8 cellular contexts compared by ENCODE assay signal in the genomic region with DNA sequence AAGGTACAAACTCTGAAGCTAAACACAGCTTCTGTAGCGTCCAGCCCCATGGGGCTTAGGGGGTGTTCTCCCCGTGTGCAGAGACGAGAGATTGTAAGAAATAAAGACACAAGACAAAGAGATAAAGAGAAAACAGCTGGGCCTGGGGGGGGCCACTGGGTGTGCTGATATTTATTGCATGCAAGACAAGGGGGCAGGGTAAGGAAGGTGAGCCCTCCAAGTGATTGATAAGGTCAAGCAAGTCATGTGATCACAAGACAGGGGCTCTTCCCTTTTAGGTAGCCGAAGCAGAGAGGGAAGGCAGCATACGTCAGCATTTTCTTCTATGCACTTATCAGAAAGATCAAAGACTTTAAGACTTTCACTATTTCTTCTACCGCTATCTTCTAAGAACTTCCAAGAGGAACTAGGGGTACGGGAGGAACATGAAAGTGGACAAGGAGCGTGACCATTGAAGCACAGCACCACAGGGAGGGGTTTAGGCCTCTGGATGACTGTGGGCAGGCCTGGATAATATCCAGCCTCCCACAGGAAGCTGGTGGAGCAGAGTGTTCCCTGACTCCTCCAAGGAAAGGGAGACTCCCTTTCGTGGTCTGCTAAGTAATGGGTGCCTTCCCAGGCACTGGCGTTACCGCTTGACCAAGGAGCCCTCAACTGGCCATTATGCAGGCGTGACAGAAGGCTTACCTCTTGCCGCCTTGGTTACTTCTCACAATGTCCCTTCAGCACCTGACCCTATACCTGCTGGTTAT. TPM values are rescaled to one million over a fixed set of nuclear protein-coding genes. Genes with fewer than 3 reads are reported as not detected.
A peak's percentile ranks its signal among the peaks of the same experiment; 100 is the strongest.
DNase-seq lines count a peak whose midpoint lies in the region; ATAC-seq and TF ChIP-seq lines count a peak whose summit lies in the region.
"Not testable (repeated sequence)": the region's sequence is repeated elsewhere in the genome, so short reads cannot be mapped to it uniquely, and the experiment has no call there.

No MANE protein-coding gene starts in this region.

- H3K79me2 ChIP-seq in ACC112 (ENCODE audit: control insufficient read depth, insufficient read depth, low read length, unreplicated experiment): peaks cover 26% of the 10 kb centered on the region
- H3K79me2 ChIP-seq in H9 (ENCODE audit: insufficient read depth, low read length): not testable (repeated sequence)

- H3K27me3 Mint-ChIP-seq in H9 (ENCODE audit: low read depth); T-helper 17 cell; activated T-helper 17 cell treated with anti-CD3 and anti-CD28 coated beads, Interleukin-2, amount 50 U/mL, for 72 hours; central memory CD8-positive, alpha-beta T cell; natural killer cell (ENCODE audit: low read depth in 2 of 2); stimulated activated naive B cell treated with anti-CD40 and anti-IgM and Interleukin-4, amounts not matched to agents 10 μg/mL and 1 μg/mL and 100 μg/mL, for 72 hours: not testable (repeated sequence)

- not testable (repeated sequence) for TF ChIP-seq CTCF in H9 (conservative IDR thresholded peaks at IDR 0.05); cardiac muscle cell (IDR thresholded peaks at IDR 0.05; ENCODE audit: low read depth, low read length); natural killer cell (IDR thresholded peaks at IDR 0.05)

- not testable (repeated sequence) for DNase-seq in H9; T-helper 17 cell; central memory CD8-positive, alpha-beta T cell (ENCODE audit: low spot score in 2 of 2); natural killer cell; stimulated activated naive B cell treated with anti-CD40 and anti-IgM and Interleukin-4, amounts not matched to agents 10 μg/mL and 1 μg/mL and 100 μg/mL, for 72 hours
- peak; percentile 18 to 68 for DNase-seq in cardiac muscle cell (ENCODE audit: low read depth in 1 of 2, low spot score in 1 of 2)

- not testable (repeated sequence) for H2BK5ac ChIP-seq in H9 (ENCODE audit: insufficient read length, low read length)

- H3K4me1 Mint-ChIP-seq in H9 (peaks cover 7 to 10% of the 10 kb centered on the region in 2 experiments), T-helper 17 cell (peaks cover 17% of the 10 kb centered on the region), natural killer cell (peaks cover 11 to 23% of the 10 kb centered on the region in 2 donors)
- not testable (repeated sequence) for H3K4me1 Mint-ChIP-seq in activated T-helper 17 cell treated with anti-CD3 and anti-CD28 coated beads, Interleukin-2, amount 50 U/mL, for 72 hours
- peaks cover 20% of the 10 kb centered on the region for H3K4me1 Mint-ChIP-seq in central memory CD8-positive, alpha-beta T cell
- H3K4me1 Mint-ChIP-seq in stimulated activated naive B cell treated with anti-CD40 and anti-IgM and Interleukin-4, amounts not matched to agents 10 μg/mL and 1 μg/mL and 100 μg/mL, for 72 hours: peaks cover 15 to 18% of the 10 kb centered on the region in 2 donors

- H3K4me1 ChIP-seq in ACC112 (ENCODE audit: control insufficient read depth, insufficient read depth, low read length, unreplicated experiment): peaks cover 66% of the 10 kb centered on the region
- not testable (repeated sequence) for H3K4me1 ChIP-seq in H9 (ENCODE audit: insufficient read depth, low read length)
- H3K4me1 ChIP-seq in cardiac muscle cell (ENCODE audit: low read depth): peaks cover 21% of the 10 kb centered on the region

- H3K79me1 ChIP-seq in H9 (ENCODE audit: insufficient read depth, low read depth, low read length, poor library complexity, severe bottlenecking): not testable (repeated sequence)

- H4K20me1 ChIP-seq in H9 (ENCODE audit: control insufficient read depth, insufficient read depth, insufficient read length): not testable (repeated sequence)

- not testable (repeated sequence) for H4K5ac ChIP-seq in H9 (ENCODE audit: insufficient read length, low read depth, low read length)

- H3K18ac ChIP-seq in H9 (ENCODE audit: insufficient read length, low read depth, low read length): not testable (repeated sequence)

- H3K4me2 ChIP-seq in H9 (ENCODE audit: insufficient read depth, insufficient read length, low read length): not testable (repeated sequence)

- H2BK120ac ChIP-seq in H9 (ENCODE audit: low read depth, low read length, poor library complexity, severe bottlenecking): not testable (repeated sequence)

- intact Hi-C loops in natural killer cell (cut with micrococcal nuclease): not testable (repeated sequence)

- ATAC-seq in T-helper 17 cell; activated T-helper 17 cell treated with anti-CD3 and anti-CD28 coated beads, Interleukin-2, amount 50 U/mL, for 72 hours (replicated peaks); central memory CD8-positive, alpha-beta T cell (replicated peaks; ENCODE audit: extremely low read depth, poor library complexity, severe bottlenecking); natural killer cell; stimulated activated naive B cell treated with anti-CD40 and anti-IgM and Interleukin-4, amounts not matched to agents 10 μg/mL and 1 μg/mL and 100 μg/mL, for 72 hours (replicated peaks): not testable (repeated sequence)

- not testable (repeated sequence) for H3K23me2 ChIP-seq in H9 (ENCODE audit: insufficient read length, low read depth, low read length, poor library complexity, severe bottlenecking)

- H3K56ac ChIP-seq in H9 (ENCODE audit: insufficient read length, low read depth, low read length): not testable (repeated sequence)

- not testable (repeated sequence) for H3K9me3 ChIP-seq in H9 (ENCODE audit: control insufficient read depth, low read depth, low read length); T-helper 17 cell (ENCODE audit: control insufficient read depth, low read length, poor library complexity, severe bottlenecking); cardiac muscle cell (ENCODE audit: low read depth)

- not testable (repeated sequence) for H3K4me3 Mint-ChIP-seq in H9; T-helper 17 cell; activated T-helper 17 cell treated with anti-CD3 and anti-CD28 coated beads, Interleukin-2, amount 50 U/mL, for 72 hours; central memory CD8-positive, alpha-beta T cell
- H3K4me3 Mint-ChIP-seq in natural killer cell: peak overlapping the region; percentile 11
- peak overlapping the region in 1 of 2 donors; percentile 30 for H3K4me3 Mint-ChIP-seq in stimulated activated naive B cell treated with anti-CD40 and anti-IgM and Interleukin-4, amounts not matched to agents 10 μg/mL and 1 μg/mL and 100 μg/mL, for 72 hours

- H3K27me3 ChIP-seq in ACC112 (ENCODE audit: insufficient read depth, low read length); H9 (ENCODE audit: insufficient read depth, low read length); cardiac muscle cell: not testable (repeated sequence)

- not testable (repeated sequence) for H3K9me3 Mint-ChIP-seq in H9; activated T-helper 17 cell treated with anti-CD3 and anti-CD28 coated beads, Interleukin-2, amount 50 U/mL, for 72 hours; central memory CD8-positive, alpha-beta T cell; natural killer cell; stimulated activated naive B cell treated with anti-CD40 and anti-IgM and Interleukin-4, amounts not matched to agents 10 μg/mL and 1 μg/mL and 100 μg/mL, for 72 hours

- not testable (repeated sequence) for H2BK15ac ChIP-seq in H9 (ENCODE audit: low read depth, low read length)

- not testable (repeated sequence) for H4K91ac ChIP-seq in H9 (ENCODE audit: insufficient read length, low read depth, low read length)

- not testable (repeated sequence) for H3K23ac ChIP-seq in H9 (ENCODE audit: insufficient read length, low read depth, low read length)

- H3K27ac ChIP-seq in ACC112 (ENCODE audit: low read depth, low read length) (peak overlapping the region; percentile 92), cardiac muscle cell (peak overlapping the region; percentile 81)
- H3K27ac ChIP-seq in H9 (ENCODE audit: insufficient read length, low read depth, low read length): not testable (repeated sequence)

- H2BK12ac ChIP-seq in H9 (ENCODE audit: insufficient read length, low read depth, low read length): not testable (repeated sequence)

- H2AK5ac ChIP-seq in H9 (ENCODE audit: insufficient read length, low read length): not testable (repeated sequence)

- not testable (repeated sequence) for H3K9ac ChIP-seq in H9 (ENCODE audit: extremely low read depth, insufficient read length, low read length)

- H2BK20ac ChIP-seq in H9 (ENCODE audit: low read depth, low read length, poor library complexity, severe bottlenecking): not testable (repeated sequence)

- H2AFZ ChIP-seq in ACC112 (ENCODE audit: low read length, unreplicated experiment); H9 (ENCODE audit: low read length): not testable (repeated sequence)

- H3K36me3 ChIP-seq in ACC112 (ENCODE audit: insufficient read depth, low read length) (peaks cover 53% of the 10 kb centered on the region), cardiac muscle cell (peaks cover 75% of the 10 kb centered on the region)

- WGBS in H9 (ENCODE audit: extremely low coverage, insufficient read length, low lambda C conversion rate): no CpG with 5 or more reads among the region's 13 CpGs

- H3T11ph ChIP-seq in H9 (ENCODE audit: low read length): not testable (repeated sequence)

- H3K27ac Mint-ChIP-seq in H9 (peak overlapping the region; percentile 36 to 94 (median 90); a peak in 4 of 7 replicates), T-helper 17 cell (peak overlapping the region; percentile 93), natural killer cell (peak overlapping the region; percentile 17 to 46)
- H3K27ac Mint-ChIP-seq in activated T-helper 17 cell treated with anti-CD3 and anti-CD28 coated beads, Interleukin-2, amount 50 U/mL, for 72 hours: peak overlapping the region; percentile 58
- peak overlapping the region; percentile 78 for H3K27ac Mint-ChIP-seq in central memory CD8-positive, alpha-beta T cell (ENCODE audit: low read depth)
- peak overlapping the region; percentile 11 for H3K27ac Mint-ChIP-seq in stimulated activated naive B cell treated with anti-CD40 and anti-IgM and Interleukin-4, amounts not matched to agents 10 μg/mL and 1 μg/mL and 100 μg/mL, for 72 hours

- H3K36me3 Mint-ChIP-seq in H9 (ENCODE audit: insufficient read depth in 1 of 3, low read depth in 3 of 3) (peaks cover 41 to 89% (median 81%) of the 10 kb centered on the region in 3 experiments), natural killer cell (peaks cover 22% of the 10 kb centered on the region)
- H3K36me3 Mint-ChIP-seq in T-helper 17 cell (ENCODE audit: low read depth): not testable (repeated sequence)
- peaks cover 100% of the 10 kb centered on the region for H3K36me3 Mint-ChIP-seq in activated T-helper 17 cell treated with anti-CD3 and anti-CD28 coated beads, Interleukin-2, amount 50 U/mL, for 72 hours (ENCODE audit: low read depth)
- peaks cover 88% of the 10 kb centered on the region for H3K36me3 Mint-ChIP-seq in central memory CD8-positive, alpha-beta T cell (ENCODE audit: insufficient read depth)
- peaks cover 40 to 46% of the 10 kb centered on the region in 2 donors for H3K36me3 Mint-ChIP-seq in stimulated activated naive B cell treated with anti-CD40 and anti-IgM and Interleukin-4, amounts not matched to agents 10 μg/mL and 1 μg/mL and 100 μg/mL, for 72 hours

- H3K14ac ChIP-seq in H9 (ENCODE audit: insufficient read depth, low read length): not testable (repeated sequence)

- H4K8ac ChIP-seq in H9 (replicated peaks; ENCODE audit: insufficient read length, low read depth, low read length): not testable (repeated sequence)

- not testable (repeated sequence) for H3K4me3 ChIP-seq in ACC112 (ENCODE audit: low read depth, low read length); cardiac muscle cell

- not testable (repeated sequence) for H3K4ac ChIP-seq in H9 (ENCODE audit: low read depth, low read length)

RNA-seq across cellular contexts. Expression of gene MORF4L1, which starts 29.8 kb away (rescaled TPM):
- 544 and 553 TPM in 2 replicates for total RNA-seq in H9 (2021)
- total RNA-seq in T-helper 17 cell: 100 to 1,000 TPM; 373 to 376 TPM
- 100 to 1,000 TPM; 242 to 244 TPM for total RNA-seq in activated T-helper 17 cell treated with anti-CD3 and anti-CD28 coated beads, Interleukin-2, amount 50 U/mL, for 72 hours
- total RNA-seq in cardiac muscle cell: 760 and 1,026 TPM in 2 replicates
- polyA plus RNA-seq in cardiac muscle cell: 625 and 669 TPM in 2 replicates
- 100 to 1,000 TPM; 316 to 348 (median 329) TPM for total RNA-seq in natural killer cell

RNA-seq across cellular contexts. Expression of gene CTSH, which starts 42.4 kb away (rescaled TPM):
- total RNA-seq in H9 (2021): 15.5 and 16.8 TPM in 2 replicates
- 100 to 1,000 TPM; 109 to 116 TPM for total RNA-seq in T-helper 17 cell
- total RNA-seq in activated T-helper 17 cell treated with anti-CD3 and anti-CD28 coated beads, Interleukin-2, amount 50 U/mL, for 72 hours: 100 to 1,000 TPM; 306 to 503 TPM
- 24.1 and 37.3 TPM in 2 replicates for total RNA-seq in cardiac muscle cell
- 26.5 and 39.3 TPM in 2 replicates for polyA plus RNA-seq in cardiac muscle cell
- 10 to 100 TPM in 1 of 3 donors, 1 to 10 TPM in 2; 8.8 to 18.1 (median 9.7) TPM for total RNA-seq in natural killer cell

Comparison
In these comparisons a context has a peak if more than half of its experiments do, and no peak if none do; other contexts are left out.
1. H3K27ac Mint-ChIP-seq: peak in every context shown above with its lines; median percentile 93 in T-helper 17 cell; 90 in H9; 78 in central memory CD8-positive, alpha-beta T cell; 58 in activated T-helper 17 cell treated with anti-CD3 and anti-CD28 coated beads, Interleukin-2, amount 50 U/mL, for 72 hours; 32 in natural killer cell; 11 in stimulated activated naive B cell treated with anti-CD40 and anti-IgM and Interleukin-4, amounts not matched to agents 10 μg/mL and 1 μg/mL and 100 μg/mL, for 72 hours.